Comparison of ENCODE assay signal across 27 cellular contexts in the genomic region with DNA sequence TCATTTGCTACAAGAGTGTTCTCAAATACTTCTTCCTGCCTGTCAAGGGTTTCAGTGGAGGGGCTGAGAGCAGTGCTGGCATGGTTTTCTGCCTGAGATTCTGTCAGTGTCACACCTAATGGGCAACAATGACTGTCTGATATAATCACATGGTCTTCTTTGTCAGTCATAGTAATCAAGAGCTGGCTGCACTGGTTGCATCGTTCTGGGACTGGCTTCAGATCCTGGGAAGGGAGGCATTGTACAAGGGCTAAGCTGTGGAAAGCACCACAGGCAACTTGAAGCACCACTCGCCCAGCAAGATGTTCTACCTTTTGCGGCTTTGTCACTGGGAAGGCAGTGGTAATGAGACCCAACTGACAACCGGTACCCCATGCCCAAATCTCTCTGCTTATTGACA. TPM values are rescaled to one million over a fixed set of nuclear protein-coding genes. Genes with fewer than 3 reads are reported as not detected.
"Had no signal": no experiment of that assay in that cellular context is flagged by ENCODE, and none has a peak within 500 bp of the region (broad histone marks: within the 10 kb centered on the region; RNA-seq: fewer than 3 reads in every experiment).

No MANE protein-coding gene starts in this region.

- H3K4me3 ChIP-seq: esophagus squamous epithelium, hepatocyte, neural progenitor cell, right lobe of liver, testis, transverse colon had no signal

- ATAC-seq: activated CD4-positive, CD25-positive, alpha-beta regulatory T cell treated with anti-CD3 and anti-CD28 coated beads, Interleukin-2, amount 50 U/mL, for 24 hours; activated T-cell treated with anti-CD3 and anti-CD28 coated beads, Interleukin-2, amount 50 U/mL, for 4 hours; activated T-helper 17 cell treated with anti-CD3 and anti-CD28 coated beads, Interleukin-2, amount 50 U/mL, for 72 hours; naive thymus-derived CD8-positive, alpha-beta T cell; right lobe of liver; stimulated activated naive CD8-positive, alpha-beta T cell treated with anti-CD3 and anti-CD28 coated beads, Interleukin-15, Interleukin-2, amounts not matched to agents 100 U/mL and 50 U/mL, for 24 hours had no signal

- H3K27me3 ChIP-seq: brain microvascular endothelial cell, esophagus squamous epithelium, hepatocyte, neural progenitor cell, right lobe of liver, testis, transverse colon had no signal

- H3K9me3 ChIP-seq: esophagus squamous epithelium, right lobe of liver, testis, transverse colon had no signal

- DNase-seq: activated CD4-positive, alpha-beta memory T cell treated with anti-CD3 and anti-CD28 coated beads, Interleukin-2, amount 10 ng/mL, durations not matched to agents 7 days and 5 days; activated CD4-positive, alpha-beta T cell treated with anti-CD3 and anti-CD28 coated beads for 48 hours; activated gamma-delta T cell treated with Interleukin-2 at 50 U/mL for 16 hours; activated naive CD4-positive, alpha-beta T cell treated with anti-CD3 and anti-CD28 coated beads, Interleukin-2, amount 50 U/mL, for 16 hours; activated T-cell treated with anti-CD3 and anti-CD28 coated beads, Interleukin-2, amount 50 U/mL, for 4 hours; amniotic stem cell; brain microvascular endothelial cell; central memory CD4-positive, alpha-beta T cell; dermis blood vessel endothelial cell; effector CD4-positive, alpha-beta T cell; esophagus squamous epithelium; islet precursor cell; mesenchymal stem cell; naive thymus-derived CD8-positive, alpha-beta T cell; occipital lobe; right lobe of liver; stimulated activated CD4-positive, alpha-beta T cell treated with anti-CD3 and anti-CD28 coated beads, Interleukin-2, amount 100 ng/mL, for 48 hours; stimulated activated naive CD8-positive, alpha-beta T cell treated with anti-CD3 and anti-CD28 coated beads, Interleukin-15, Interleukin-2, amounts not matched to agents 100 U/mL and 50 U/mL, for 24 hours; T-helper 9 cell; testis; transverse colon had no signal

- H3K4me2 ChIP-seq: hepatocyte, neural progenitor cell had no signal

- H3K4me1 ChIP-seq: esophagus squamous epithelium, neural progenitor cell, testis had no signal

- H3K36me3 ChIP-seq: neural progenitor cell had no signal

- H3K9ac ChIP-seq: neural progenitor cell had no signal

- H3K79me2 ChIP-seq: hepatocyte had no signal

- H2AFZ ChIP-seq: hepatocyte, neural progenitor cell had no signal

- H3K27ac ChIP-seq: brain microvascular endothelial cell, epithelial cell of prostate, esophagus squamous epithelium, hepatocyte, neural progenitor cell, testis, transverse colon, VCaP had no signal

RNA-seq across cellular contexts. Expression of a gene that starts 45.2 kb away (rescaled TPM):
- total RNA-seq: activated CD4-positive, alpha-beta memory T cell treated with anti-CD3 and anti-CD28 coated beads, Interleukin-2, amount 10 ng/mL, durations not matched to agents 7 days and 5 days; activated T-cell treated with anti-CD3 and anti-CD28 coated beads, Interleukin-2, amount 50 U/mL, for 4 hours; activated T-helper 17 cell treated with anti-CD3 and anti-CD28 coated beads, Interleukin-2, amount 50 U/mL, for 72 hours; dermis blood vessel endothelial cell; naive thymus-derived CD8-positive, alpha-beta T cell; occipital lobe; right lobe of liver had no signal
- polyA plus RNA-seq: naive thymus-derived CD8-positive, alpha-beta T cell had no signal
